Comparison of ENCODE assay signal across 1 cellular context in genomic region chr1:201023517-201023902, GRCh38.
TF ChIP-seq lines count a peak whose summit lies in the region.

A gene with protein sequence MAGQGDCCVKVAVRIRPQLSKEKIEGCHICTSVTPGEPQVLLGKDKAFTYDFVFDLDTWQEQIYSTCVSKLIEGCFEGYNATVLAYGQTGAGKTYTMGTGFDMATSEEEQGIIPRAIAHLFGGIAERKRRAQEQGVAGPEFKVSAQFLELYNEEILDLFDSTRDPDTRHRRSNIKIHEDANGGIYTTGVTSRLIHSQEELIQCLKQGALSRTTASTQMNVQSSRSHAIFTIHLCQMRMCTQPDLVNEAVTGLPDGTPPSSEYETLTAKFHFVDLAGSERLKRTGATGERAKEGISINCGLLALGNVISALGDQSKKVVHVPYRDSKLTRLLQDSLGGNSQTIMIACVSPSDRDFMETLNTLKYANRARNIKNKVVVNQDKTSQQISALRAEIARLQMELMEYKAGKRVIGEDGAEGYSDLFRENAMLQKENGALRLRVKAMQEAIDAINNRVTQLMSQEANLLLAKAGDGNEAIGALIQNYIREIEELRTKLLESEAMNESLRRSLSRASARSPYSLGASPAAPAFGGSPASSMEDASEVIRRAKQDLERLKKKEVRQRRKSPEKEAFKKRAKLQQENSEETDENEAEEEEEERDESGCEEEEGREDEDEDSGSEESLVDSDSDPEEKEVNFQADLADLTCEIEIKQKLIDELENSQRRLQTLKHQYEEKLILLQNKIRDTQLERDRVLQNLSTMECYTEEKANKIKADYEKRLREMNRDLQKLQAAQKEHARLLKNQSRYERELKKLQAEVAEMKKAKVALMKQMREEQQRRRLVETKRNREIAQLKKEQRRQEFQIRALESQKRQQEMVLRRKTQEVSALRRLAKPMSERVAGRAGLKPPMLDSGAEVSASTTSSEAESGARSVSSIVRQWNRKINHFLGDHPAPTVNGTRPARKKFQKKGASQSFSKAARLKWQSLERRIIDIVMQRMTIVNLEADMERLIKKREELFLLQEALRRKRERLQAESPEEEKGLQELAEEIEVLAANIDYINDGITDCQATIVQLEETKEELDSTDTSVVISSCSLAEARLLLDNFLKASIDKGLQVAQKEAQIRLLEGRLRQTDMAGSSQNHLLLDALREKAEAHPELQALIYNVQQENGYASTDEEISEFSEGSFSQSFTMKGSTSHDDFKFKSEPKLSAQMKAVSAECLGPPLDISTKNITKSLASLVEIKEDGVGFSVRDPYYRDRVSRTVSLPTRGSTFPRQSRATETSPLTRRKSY (N-terminal part only) (minus strand): TSS chr1:201023714. CDS start chr1:201023383, 331 bp downstream.

TF ChIP-seq in H1, 55 proteins besides CTCF, POLR2A, EP300 and RAD21:
- 0 out of 4 replicates have a peak, but pooled peaks of 1 of the 2 experiments have one; percentile 15 for TF ChIP-seq SIN3A (conservative IDR thresholded peaks at IDR 0.05 in 1 of 2, IDR thresholded peaks at IDR 0.05 in 1 of 2; ENCODE audit: low read depth in 1 of 2, low read length in 2 of 2)
- peak; percentile 15; the same call in 1 of the 2 replicates for TF ChIP-seq CREB1 (IDR thresholded peaks at IDR 0.05)
- peak; percentile 51; the same call in 1 of the 2 replicates for TF ChIP-seq MAX (IDR thresholded peaks at IDR 0.05)
- TF ChIP-seq HDAC2 (IDR thresholded peaks at IDR 0.05; ENCODE audit: borderline replicate concordance in 1 of 2, low read depth in 2 of 2, low read length in 2 of 2) = no peak
- no peak for TF ChIP-seq SIX5 (IDR thresholded peaks at IDR 0.05; ENCODE audit: low read depth, low read length)
- TF ChIP-seq RBBP5 (IDR thresholded peaks at IDR 0.05; ENCODE audit: borderline replicate concordance, low read depth, low read length) = 0 out of 2 replicates have a peak, but pooled peaks have one; percentile 56
